ENCODE assay signal across 5 cellular contexts in the genomic region with DNA sequence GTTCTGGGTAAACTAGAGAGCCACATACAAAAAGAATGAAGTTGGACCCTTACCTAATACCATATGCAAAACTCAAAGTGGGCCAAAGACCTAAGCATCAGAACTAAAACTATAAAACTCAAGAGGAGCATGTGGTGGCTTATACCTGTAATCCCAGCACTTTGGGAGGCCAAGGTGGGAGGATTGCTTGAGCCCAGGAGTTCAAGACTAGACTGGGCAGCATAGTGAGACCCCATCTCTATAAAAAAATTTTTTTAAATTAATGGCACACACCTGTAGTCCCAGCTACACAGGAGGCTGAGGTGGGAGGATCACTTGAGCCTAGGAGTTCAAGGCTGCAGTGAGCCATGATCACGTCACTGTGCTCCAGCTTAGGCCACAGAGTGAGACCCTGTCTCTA. TPM values are rescaled to one million over a fixed set of nuclear protein-coding genes. Genes with fewer than 3 reads are reported as not detected.
DNase-seq lines count a peak whose midpoint lies in the region; ATAC-seq, FAIRE-seq and TF ChIP-seq lines count a peak whose summit lies in the region.
"Not testable (repeated sequence)": the region's sequence is repeated elsewhere in the genome, so short reads cannot be mapped to it uniquely, and the experiment has no call there.

No MANE protein-coding gene starts in this region.

- in situ Hi-C loops in K562 (cut with MboI); HepG2 (cut with HindIII; ENCODE audit: extremely low pct_ligation_motif_present, low pct_unique_long_range_greater_than_20kb): not testable (repeated sequence)

- H3K36me3 Mint-ChIP-seq in memory B cell: peaks cover 16% of the 10 kb centered on the region
- H3K36me3 Mint-ChIP-seq in stimulated activated naive B cell treated with anti-CD40 and anti-IgM and Interleukin-4, amounts not matched to agents 10 μg/mL and 1 μg/mL and 100 μg/mL, for 72 hours: peaks cover 18 to 25% of the 10 kb centered on the region in 2 donors

- POLR2A ChIA-PET in HEK293 (lab: Yijun Ruan, JAX); K562 (lab: Yijun Ruan, JAX); HepG2 (lab: Yijun Ruan, JAX): not testable (repeated sequence)

- not testable (repeated sequence) for H3K9me3 Mint-ChIP-seq in memory B cell; stimulated activated naive B cell treated with anti-CD40 and anti-IgM and Interleukin-4, amounts not matched to agents 10 μg/mL and 1 μg/mL and 100 μg/mL, for 72 hours

- TF ChIP-seq EP300 in K562 (IDR thresholded peaks at IDR 0.05; ENCODE audit: low read length); HepG2 (IDR thresholded peaks at IDR 0.05; ENCODE audit: low read depth in 2 of 2, low read length in 2 of 2); HepG2 (CRISPR knock-in tag; IDR thresholded peaks at IDR 0.05; ENCODE audit: borderline replicate concordance): not testable (repeated sequence)

- H4K20me1 ChIP-seq in K562 (replicated peaks; ENCODE audit: control insufficient read depth, insufficient read depth, low read length); HepG2 (ENCODE audit: insufficient read depth, low read length): not testable (repeated sequence)

- H3K27ac ChIP-seq in HEK293 (ENCODE audit: extremely low read depth, low read depth, low read length); K562 (ENCODE audit: extremely low read depth, low read depth, low read length); HepG2 (ENCODE audit: extremely low read length, insufficient read depth, low read length): not testable (repeated sequence)

- H3K4me2 ChIP-seq in K562 (ENCODE audit: insufficient read depth, low read length); HepG2 (ENCODE audit: low read depth, low read length): not testable (repeated sequence)

- TF ChIP-seq RAD21 in K562 (CRISPR knock-in tag; conservative IDR thresholded peaks at IDR 0.05 in 1 of 2, IDR thresholded peaks at IDR 0.05 in 1 of 2); HepG2 (CRISPR knock-in tag; IDR thresholded peaks at IDR 0.05): not testable (repeated sequence)

- not testable (repeated sequence) for H3K4me3 Mint-ChIP-seq in memory B cell; stimulated activated naive B cell treated with anti-CD40 and anti-IgM and Interleukin-4, amounts not matched to agents 10 μg/mL and 1 μg/mL and 100 μg/mL, for 72 hours

- TF ChIP-seq CTCF in HEK293 (tag by site-specific recombination; IDR thresholded peaks at IDR 0.05); K562 (IDR thresholded peaks at IDR 0.05 in 2 of 3, conservative IDR thresholded peaks at IDR 0.05 in 1 of 3; ENCODE audit: insufficient read depth in 2 of 3, low read depth in 1 of 3, low read length in 3 of 3); HepG2 (CRISPR knock-in tag; IDR thresholded peaks at IDR 0.05): not testable (repeated sequence)

- not testable (repeated sequence) for H3K9ac ChIP-seq in K562 (ENCODE audit: insufficient read depth in 1 of 2, low read depth in 2 of 2, low read length in 2 of 2); HepG2 (ENCODE audit: insufficient read depth, low read depth, low read length)

- not testable (repeated sequence) for H3K4me1 Mint-ChIP-seq in memory B cell; stimulated activated naive B cell treated with anti-CD40 and anti-IgM and Interleukin-4, amounts not matched to agents 10 μg/mL and 1 μg/mL and 100 μg/mL, for 72 hours

- not testable (repeated sequence) for ATAC-seq in K562; HepG2; memory B cell (ENCODE audit: low read depth); stimulated activated naive B cell treated with anti-CD40 and anti-IgM and Interleukin-4, amounts not matched to agents 10 μg/mL and 1 μg/mL and 100 μg/mL, for 72 hours (replicated peaks)

- not testable (repeated sequence) for TF ChIP-seq POLR2A in K562 (conservative IDR thresholded peaks at IDR 0.05); HepG2 (IDR thresholded peaks at IDR 0.05; ENCODE audit: insufficient read depth in 1 of 2, low read depth in 2 of 2, low read length in 2 of 2)

- 92% methylated on average over 1 of the region's 1 CpG for WGBS in K562 (ENCODE audit: insufficient coverage, low coverage, missing lambda C conversion rate)
- 95% methylated on average over 1 of the region's 1 CpG for WGBS in HepG2 (ENCODE audit: low lambda C conversion rate)

- H3K79me2 ChIP-seq in K562 (ENCODE audit: control insufficient read depth, insufficient read depth, low read length); HepG2 (ENCODE audit: insufficient read depth, low read length): not testable (repeated sequence)

- not testable (repeated sequence) for FAIRE-seq in K562 (lab: Jason Lieb, UNC); HepG2 (lab: Jason Lieb, UNC)

- not testable (repeated sequence) for H3K4me1 ChIP-seq in HEK293 (ENCODE audit: control insufficient read depth, insufficient read depth, low read length); K562 (replicated peaks in 1 of 2; ENCODE audit: control insufficient read depth in 2 of 2, insufficient read depth in 2 of 2, low read length in 2 of 2); HepG2 (ENCODE audit: insufficient read depth, low read length)

- DNase-seq in K562 (ENCODE audit: extremely low read depth in 1 of 4, low spot score in 3 of 4); HepG2 (ENCODE audit: low spot score); memory B cell (ENCODE audit: low spot score in 2 of 2); stimulated activated naive B cell treated with anti-CD40 and anti-IgM and Interleukin-4, amounts not matched to agents 10 μg/mL and 1 μg/mL and 100 μg/mL, for 72 hours: not testable (repeated sequence)

- CTCF ChIA-PET in HEK293 (lab: Yijun Ruan, JAX); K562 (lab: Yijun Ruan, JAX; ENCODE audit: low intra/inter-chr PET ratio); HepG2 (lab: Yijun Ruan, JAX; ENCODE audit: low intra/inter-chr PET ratio, low total read pairs): not testable (repeated sequence)

- not testable (repeated sequence) for H3K4me3 ChIP-seq in HEK293 (ENCODE audit: low read depth, low read length); K562; HepG2 (replicated peaks in 1 of 3; ENCODE audit: insufficient read depth in 1 of 3, low read depth in 2 of 3, low read length in 3 of 3)

- not testable (repeated sequence) for H3K9me1 ChIP-seq in K562 (ENCODE audit: control insufficient read depth, insufficient read depth, low read length)

- H3K9me3 ChIP-seq in HEK293 (ENCODE audit: control insufficient read depth, insufficient read depth, low read depth, low read length); K562 (replicated peaks; ENCODE audit: control insufficient read depth, insufficient read depth, low read depth, low read length); HepG2 (ENCODE audit: low read length): not testable (repeated sequence)

- intact Hi-C loops in K562 (cut with micrococcal nuclease); HepG2 (cut with micrococcal nuclease; ENCODE audit: unreplicated experiment): not testable (repeated sequence)

- H3K27me3 ChIP-seq in K562 (ENCODE audit: control insufficient read depth in 2 of 2, insufficient read depth in 2 of 2, low read length in 2 of 2); HepG2 (ENCODE audit: control insufficient read depth in 1 of 2, insufficient read depth in 2 of 2, low read length in 2 of 2): not testable (repeated sequence)

- H3K36me3 ChIP-seq in HEK293 (ENCODE audit: control insufficient read depth in 2 of 2, insufficient read depth in 1 of 2, low read length in 2 of 2): peaks cover 38 to 100% of the 10 kb centered on the region in 2 experiments
- H3K36me3 ChIP-seq in K562 (ENCODE audit: control insufficient read depth, insufficient read depth, low read length): peaks cover 99% of the 10 kb centered on the region
- H3K36me3 ChIP-seq in HepG2 (replicated peaks in 1 of 2; ENCODE audit: control insufficient read depth in 1 of 2, insufficient read depth in 2 of 2, low read length in 2 of 2): peaks cover 9 to 69% of the 10 kb centered on the region in 2 experiments

- not testable (repeated sequence) for H3K27me3 Mint-ChIP-seq in memory B cell; stimulated activated naive B cell treated with anti-CD40 and anti-IgM and Interleukin-4, amounts not matched to agents 10 μg/mL and 1 μg/mL and 100 μg/mL, for 72 hours

- BruUV-seq in K562 (replicated peaks; lab: Mats Ljungman, UMichigan); HepG2 (replicated peaks; lab: Mats Ljungman, UMichigan): not testable (repeated sequence)

- peak overlapping the region; percentile 14 for H3K27ac Mint-ChIP-seq in memory B cell
- peak overlapping the region; percentile 31 for H3K27ac Mint-ChIP-seq in stimulated activated naive B cell treated with anti-CD40 and anti-IgM and Interleukin-4, amounts not matched to agents 10 μg/mL and 1 μg/mL and 100 μg/mL, for 72 hours

- H2AFZ ChIP-seq in K562 (ENCODE audit: low read depth, low read length); HepG2 (ENCODE audit: low read length): not testable (repeated sequence)

RNA-seq across cellular contexts. Expression of gene CLCC1, which starts 35.7 kb away (rescaled TPM):
- total RNA-seq in K562 (2011; cell fraction: chromatin; rRNA removed; ENCODE audit: low replicate concordance): 52.5 and 118 TPM in 2 replicates
- 60.3 and 60.5 TPM in 2 replicates for total RNA-seq in K562 (2011; cell fraction: nucleolus; rRNA removed)
- total RNA-seq in K562 (2011; cell fraction: nucleoplasm; rRNA removed): 87.2 and 123 TPM in 2 replicates
- total RNA-seq in K562 (2014; rRNA removed) (33.3 and 37.7 TPM in 2 replicates), K562 (2014; rRNA removed; fragmentation: Illumina TruSeq; extraction: Trizol) (54.6 and 56.9 TPM in 2 replicates), K562 (2015; rRNA removed; fragmentation: Illumina TruSeq; extraction: Trizol) (41.0 and 44.7 TPM in 2 replicates), K562 (2021) (46.9 and 48.0 TPM in 2 replicates), HepG2 (2016; rRNA removed; fragmentation: Illumina TruSeq; extraction: Trizol) (14.1 and 25.8 TPM in 2 replicates)
- polyA plus RNA-seq in K562 (2011; rRNA removed) (45.6 and 63.4 TPM in 2 replicates), K562 (2014; fragmentation: Illumina TruSeq; extraction: Trizol) (36.4 and 40.4 TPM in 2 replicates), K562 (2014; fragmentation: Nextera tagmentation; extraction: Ambion mirVana) (10 to 100 TPM; 28.8 to 33.9 TPM), K562 (2014; rRNA removed) (35.8 and 39.1 TPM in 2 replicates), HepG2 (2011; rRNA removed) (16.0 and 16.2 TPM in 2 replicates)
- 20.7 and 27.5 TPM in 2 replicates for polyA plus RNA-seq in K562 (2011; cell fraction: cytosol; rRNA removed)
- polyA plus RNA-seq in K562 (2011; cell fraction: nucleus; rRNA removed): 34.0 and 35.4 TPM in 2 replicates
- 26.4 and 26.8 TPM in 2 replicates for polyA plus RNA-seq in K562 (2012)
- polyA minus RNA-seq in K562 (2011; rRNA and poly(A)+ RNA removed): 57.8 and 68.4 TPM in 2 replicates
- polyA minus RNA-seq in K562 (2011; cell fraction: cytosol; rRNA and poly(A)+ RNA removed): 20.8 and 29.7 TPM in 2 replicates
- 14.4 and 18.3 TPM in 2 replicates for polyA minus RNA-seq in K562 (2011; cell fraction: nucleus; rRNA and poly(A)+ RNA removed)
- total RNA-seq in HepG2 (2016; cell fraction: cytosol; rRNA removed; fragmentation: Illumina TruSeq; extraction: Trizol; ENCODE audit: low read depth): 3.1 and 3.8 TPM in 2 replicates
- total RNA-seq in HepG2 (2016; cell fraction: insoluble cytoplasmic fraction; rRNA removed; fragmentation: Illumina TruSeq; extraction: Trizol): 15.7 and 25.2 TPM in 2 replicates
- total RNA-seq in HepG2 (2016; cell fraction: membrane; rRNA removed; fragmentation: Illumina TruSeq; extraction: Trizol): 5.3 and 6.0 TPM in 2 replicates
- total RNA-seq in HepG2 (2016; cell fraction: nucleus; rRNA removed; fragmentation: Illumina TruSeq; extraction: Trizol): 28.4 and 33.3 TPM in 2 replicates
- 7.9 and 11.3 TPM in 2 replicates for polyA plus RNA-seq in HepG2 (2011; cell fraction: cytosol; rRNA removed)
- polyA plus RNA-seq in HepG2 (2011; cell fraction: nucleus; rRNA removed): 11.7 and 14.6 TPM in 2 replicates
- polyA plus RNA-seq in HepG2 (2012): 12.7 and 14.0 TPM in 2 replicates
- polyA plus RNA-seq in HepG2 (2016; cell fraction: cytosol; fragmentation: Illumina TruSeq; extraction: Trizol; ENCODE audit: low read depth): 0.96 and 1.6 TPM in 2 replicates
- 9.5 and 11.1 TPM in 2 replicates for polyA plus RNA-seq in HepG2 (2016; cell fraction: insoluble cytoplasmic fraction; fragmentation: Illumina TruSeq; extraction: Trizol; ENCODE audit: low read depth)
- 2.4 and 2.5 TPM in 2 replicates for polyA plus RNA-seq in HepG2 (2016; cell fraction: membrane; fragmentation: Illumina TruSeq; extraction: Trizol; ENCODE audit: low read depth)
- polyA plus RNA-seq in HepG2 (2016; cell fraction: nucleus; fragmentation: Illumina TruSeq; extraction: Trizol; ENCODE audit: insufficient read depth, low read depth): 32.1 and 35.6 TPM in 2 replicates
- 7.9 and 14.5 TPM in 2 replicates for polyA minus RNA-seq in HepG2 (2011; rRNA and poly(A)+ RNA removed; ENCODE audit: low replicate concordance)
- 11.6 and 17.9 TPM in 2 replicates for polyA minus RNA-seq in HepG2 (2011; cell fraction: cytosol; rRNA and poly(A)+ RNA removed)
- 22.0 and 24.9 TPM in 2 replicates for polyA minus RNA-seq in HepG2 (2011; cell fraction: nucleus; rRNA and poly(A)+ RNA removed)

RNA-seq across cellular contexts. Expression of gene GPSM2, which starts 50.8 kb away (rescaled TPM):
- total RNA-seq in K562 (2011; cell fraction: chromatin; rRNA removed; ENCODE audit: low replicate concordance): 18.4 and 43.2 TPM in 2 replicates
- total RNA-seq in K562 (2011; cell fraction: nucleolus; rRNA removed): 7.0 and 7.4 TPM in 2 replicates
- 17.6 and 19.1 TPM in 2 replicates for total RNA-seq in K562 (2011; cell fraction: nucleoplasm; rRNA removed)
- 27.0 and 29.2 TPM in 2 replicates for total RNA-seq in K562 (2014; rRNA removed)
- 39.1 and 41.5 TPM in 2 replicates for total RNA-seq in K562 (2014; rRNA removed; fragmentation: Illumina TruSeq; extraction: Trizol)
- total RNA-seq in K562 (2015; rRNA removed; fragmentation: Illumina TruSeq; extraction: Trizol): 40.9 and 50.8 TPM in 2 replicates
- total RNA-seq in K562 (2021): 28.9 and 32.1 TPM in 2 replicates
- 28.1 and 37.8 TPM in 2 replicates for polyA plus RNA-seq in K562 (2011; rRNA removed)
- 10.8 and 18.3 TPM in 2 replicates for polyA plus RNA-seq in K562 (2011; cell fraction: cytosol; rRNA removed)
- polyA plus RNA-seq in K562 (2011; cell fraction: nucleus; rRNA removed): 9.1 and 14.4 TPM in 2 replicates
- polyA plus RNA-seq in K562 (2012): 21.8 and 25.7 TPM in 2 replicates
- 25.2 and 34.4 TPM in 2 replicates for polyA plus RNA-seq in K562 (2014; fragmentation: Illumina TruSeq; extraction: Trizol)
- 1 to 10 TPM; 7.8 to 8.4 TPM for polyA plus RNA-seq in K562 (2014; fragmentation: Nextera tagmentation; extraction: Ambion mirVana)
- 26.5 and 28.5 TPM in 2 replicates for polyA plus RNA-seq in K562 (2014; rRNA removed)
- 45.9 and 46.7 TPM in 2 replicates for polyA minus RNA-seq in K562 (2011; rRNA and poly(A)+ RNA removed)
- 19.4 and 22.1 TPM in 2 replicates for polyA minus RNA-seq in K562 (2011; cell fraction: cytosol; rRNA and poly(A)+ RNA removed)
- 7.5 and 17.2 TPM in 2 replicates for polyA minus RNA-seq in K562 (2011; cell fraction: nucleus; rRNA and poly(A)+ RNA removed)
- 24.8 and 26.4 TPM in 2 replicates for total RNA-seq in HepG2 (2016; rRNA removed; fragmentation: Illumina TruSeq; extraction: Trizol)
- 13.7 and 15.4 TPM in 2 replicates for total RNA-seq in HepG2 (2016; cell fraction: cytosol; rRNA removed; fragmentation: Illumina TruSeq; extraction: Trizol; ENCODE audit: low read depth)
- total RNA-seq in HepG2 (2016; cell fraction: insoluble cytoplasmic fraction; rRNA removed; fragmentation: Illumina TruSeq; extraction: Trizol): 24.3 and 29.3 TPM in 2 replicates
- total RNA-seq in HepG2 (2016; cell fraction: membrane; rRNA removed; fragmentation: Illumina TruSeq; extraction: Trizol): 23.4 and 25.5 TPM in 2 replicates
- 10.7 and 16.0 TPM in 2 replicates for total RNA-seq in HepG2 (2016; cell fraction: nucleus; rRNA removed; fragmentation: Illumina TruSeq; extraction: Trizol)
- polyA plus RNA-seq in HepG2 (2011; rRNA removed): 6.0 and 7.7 TPM in 2 replicates
- 4.2 and 5.3 TPM in 2 replicates for polyA plus RNA-seq in HepG2 (2011; cell fraction: cytosol; rRNA removed)
- 2.2 and 3.7 TPM in 2 replicates for polyA plus RNA-seq in HepG2 (2011; cell fraction: nucleus; rRNA removed)
- polyA plus RNA-seq in HepG2 (2012): 4.7 and 9.4 TPM in 2 replicates
- 6.2 and 7.5 TPM in 2 replicates for polyA plus RNA-seq in HepG2 (2016; cell fraction: cytosol; fragmentation: Illumina TruSeq; extraction: Trizol; ENCODE audit: low read depth)
- 20.3 and 21.7 TPM in 2 replicates for polyA plus RNA-seq in HepG2 (2016; cell fraction: insoluble cytoplasmic fraction; fragmentation: Illumina TruSeq; extraction: Trizol; ENCODE audit: low read depth)
- 13.4 and 14.7 TPM in 2 replicates for polyA plus RNA-seq in HepG2 (2016; cell fraction: membrane; fragmentation: Illumina TruSeq; extraction: Trizol; ENCODE audit: low read depth)
- polyA plus RNA-seq in HepG2 (2016; cell fraction: nucleus; fragmentation: Illumina TruSeq; extraction: Trizol; ENCODE audit: insufficient read depth, low read depth): 8.5 and 10.3 TPM in 2 replicates
- polyA minus RNA-seq in HepG2 (2011; rRNA and poly(A)+ RNA removed; ENCODE audit: low replicate concordance): 6.8 and 30.4 TPM in 2 replicates
- polyA minus RNA-seq in HepG2 (2011; cell fraction: cytosol; rRNA and poly(A)+ RNA removed): 8.4 and 11.8 TPM in 2 replicates
- 7.2 and 10.9 TPM in 2 replicates for polyA minus RNA-seq in HepG2 (2011; cell fraction: nucleus; rRNA and poly(A)+ RNA removed)
